In genomic region chr4:140626982-140627381, GRCh38 we compare ENCODE assay signal across 22 cellular contexts. TPM values are rescaled to one million over a fixed set of nuclear protein-coding genes. Genes with fewer than 3 reads are reported as not detected.
DNase-seq lines count a peak whose midpoint lies in the region; ATAC-seq, FAIRE-seq and TF ChIP-seq lines count a peak whose summit lies in the region.
"Had no signal": no experiment of that assay in that cellular context is flagged by ENCODE, and none has a peak within 500 bp of the region (broad histone marks: within the 10 kb centered on the region; RNA-seq: fewer than 3 reads in every experiment).

No MANE protein-coding gene starts in this region.

- no peaks in the 10 kb centered on the region for H3K27me3 ChIP-seq in bronchial epithelial cell (ENCODE audit: control insufficient read depth, insufficient read depth, low read length)
- H3K27me3 ChIP-seq: breast epithelium, pancreas had no signal

- H3K4me3 ChIP-seq in LNCaP clone FGC (ENCODE audit: low read depth, low read length): no peak overlapping the region
- H3K4me3 ChIP-seq in bronchial epithelial cell (ENCODE audit: low read depth, low read length): no peak overlapping the region
- H3K4me3 ChIP-seq in kidney (ENCODE audit: low read length in 2 of 2): no peak overlapping the region
- H3K4me3 ChIP-seq: breast epithelium, pancreas, skin epidermis had no signal

- peaks cover 3% of the 10 kb centered on the region for H3K36me3 ChIP-seq in bronchial epithelial cell (ENCODE audit: control insufficient read depth, insufficient read depth, low read length)
- H3K36me3 ChIP-seq in kidney (ENCODE audit: control insufficient read depth in 1 of 2, insufficient read depth in 2 of 2, low read length in 2 of 2): peaks cover 20 to 21% of the 10 kb centered on the region in 2 donors

- H3K27ac Mint-ChIP-seq in effector memory CD8-positive, alpha-beta T cell: no peak overlapping the region
- H3K27ac Mint-ChIP-seq: activated naive CD8-positive, alpha-beta T cell; activated T-cell treated with anti-CD3 and anti-CD28 coated beads, Interleukin-2, amount 50 U/mL, for 24 hours had no signal

- H3K27ac ChIP-seq in kidney (ENCODE audit: low read depth in 2 of 2, low read length in 2 of 2): no peak overlapping the region
- H3K27ac ChIP-seq: breast epithelium, pancreas, RWPE1, skin epidermis had no signal

- no peaks in the 10 kb centered on the region for H3K9me3 Mint-ChIP-seq in effector memory CD8-positive, alpha-beta T cell
- H3K9me3 Mint-ChIP-seq: activated T-cell treated with anti-CD3 and anti-CD28 coated beads, Interleukin-2, amount 50 U/mL, for 24 hours had no signal

- FAIRE-seq in bronchial epithelial cell (lab: Jason Lieb, UNC) (no peak), kidney (lab: Jason Lieb, UNC) (no peak)
- FAIRE-seq: G401.6, GM12892, pancreas had no signal

- peaks cover 3% of the 10 kb centered on the region for H3K36me3 Mint-ChIP-seq in effector memory CD8-positive, alpha-beta T cell (ENCODE audit: insufficient read depth)
- H3K36me3 Mint-ChIP-seq: activated naive CD8-positive, alpha-beta T cell had no signal

- intact Hi-C loops in kidney (cut with DNase I): no loop called here

- no peaks in the 10 kb centered on the region for H3K9me3 ChIP-seq in kidney (ENCODE audit: control insufficient read depth in 1 of 2, low read length in 2 of 2)
- H3K9me3 ChIP-seq: breast epithelium, pancreas had no signal

- TF ChIP-seq CTCF in AG09319 (IDR thresholded peaks at IDR 0.05; ENCODE audit: low read depth, low read length) (peak; percentile 16), LNCaP clone FGC (IDR thresholded peaks at IDR 0.05; ENCODE audit: control insufficient read depth, extremely low read depth, insufficient read depth) (peak; percentile 38), bronchial epithelial cell (IDR thresholded peaks at IDR 0.05; ENCODE audit: insufficient read depth, low read length, severe bottlenecking) (peak; percentile 13), kidney (IDR thresholded peaks at IDR 0.05; ENCODE audit: borderline replicate concordance, extremely low read depth, insufficient read depth) (peak; percentile 3)

- no peak overlapping the region for H3K4me3 Mint-ChIP-seq in effector memory CD8-positive, alpha-beta T cell
- H3K4me3 Mint-ChIP-seq: activated naive CD8-positive, alpha-beta T cell; activated T-cell treated with anti-CD3 and anti-CD28 coated beads, Interleukin-2, amount 50 U/mL, for 24 hours had no signal

- no peaks in the 10 kb centered on the region for H3K4me1 ChIP-seq in kidney (ENCODE audit: control insufficient read depth in 1 of 2, insufficient read depth in 1 of 2, low read depth in 1 of 2, low read length in 2 of 2)
- H3K4me1 ChIP-seq: breast epithelium, pancreas had no signal

- no peaks in the 10 kb centered on the region for H3K4me1 Mint-ChIP-seq in effector memory CD8-positive, alpha-beta T cell (ENCODE audit: low read depth in 2 of 2)

- no peak overlapping the region for H3K9ac ChIP-seq in kidney (ENCODE audit: low read length in 2 of 2)

- DNase-seq in AG09319 (ENCODE audit: extremely low read depth, low read depth) (no peak), LNCaP clone FGC (ENCODE audit: low read depth) (no peak), bronchial epithelial cell (ENCODE audit: low read depth) (no peak), kidney (no peak), DMS 273 treated with DMSO at 0.1 percent for 48 hours (lab: John Stamatoyannopoulos, UW) (no peak)
- no peak for DNase-seq in effector memory CD8-positive, alpha-beta T cell
- DNase-seq in activated CD4-positive, alpha-beta T cell treated with anti-CD3 and anti-CD28 coated beads, Interleukin-2, amount 50 U/mL, for 48 hours: no peak
- DNase-seq: activated T-cell treated with anti-CD3 and anti-CD28 coated beads, Interleukin-2, amount 50 U/mL, for 24 hours; AML-193; Calu3; left cardiac atrium; NCI-H82; pancreas; stimulated activated CD4-positive, alpha-beta T cell treated with anti-CD3 and anti-CD28 coated beads, Interleukin-4, amount 100 ng/mL, for 24 hours had no signal

- H3K27me3 Mint-ChIP-seq in effector memory CD8-positive, alpha-beta T cell: peaks cover 0 to 12% of the 10 kb centered on the region in 2 donors
- H3K27me3 Mint-ChIP-seq: activated T-cell treated with anti-CD3 and anti-CD28 coated beads, Interleukin-2, amount 50 U/mL, for 24 hours had no signal

- ATAC-seq in HG02798 (IDR thresholded peaks at IDR 0.05; ENCODE audit: poor library complexity, unreplicated experiment): no peak
- ATAC-seq in effector memory CD8-positive, alpha-beta T cell (replicated peaks): no peak
- ATAC-seq: left cardiac atrium had no signal

RNA-seq across cellular contexts. Expression of gene UCP1, which starts 58.2 kb away (rescaled TPM):
- total RNA-seq in bronchial epithelial cell: under 0.01 TPM in 1 of 2 replicates, not detected in the other
- total RNA-seq in kidney: not detected
- not detected for polyA plus RNA-seq in kidney (ENCODE audit: insufficient read depth, low read depth, low replicate concordance)
- total RNA-seq: Calu3, fibroblast of lung, pancreas had no signal
- polyA plus RNA-seq: fibroblast of lung had no signal
